8 cellular contexts compared by ENCODE assay signal in the genomic region with DNA sequence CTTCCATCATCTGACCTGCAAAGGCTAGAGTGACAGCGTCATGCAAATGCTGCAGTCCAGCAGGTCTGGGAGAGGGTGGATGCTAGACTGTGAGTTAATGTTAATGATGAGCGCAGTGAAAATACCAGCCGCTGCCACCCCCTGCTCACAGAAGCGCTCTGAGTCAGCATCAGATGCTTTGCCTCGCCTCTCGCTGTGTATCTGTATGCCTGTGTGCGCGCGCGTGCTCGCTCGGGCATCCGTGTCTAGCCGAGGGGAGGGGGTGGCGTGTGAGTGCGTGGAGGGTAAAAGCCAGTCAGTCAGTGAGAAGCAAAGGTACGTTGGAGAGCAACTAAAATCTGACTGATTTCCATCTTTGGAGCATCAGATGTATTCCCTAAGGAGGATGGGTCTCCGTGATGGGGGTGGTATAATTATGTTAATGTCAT.
DNase-seq lines count a peak whose midpoint lies in the region; ATAC-seq and TF ChIP-seq lines count a peak whose summit lies in the region.

No MANE protein-coding gene starts in this region.

- no peaks in the 10 kb centered on the region for H3K9me3 ChIP-seq in endocrine pancreas (ENCODE audit: control insufficient read depth, low read length)
- H3K9me3 ChIP-seq in lower lobe of right lung, result no peaks in the 10 kb centered on the region
- no peaks in the 10 kb centered on the region for H3K9me3 ChIP-seq in upper lobe of right lung

- H3K27ac ChIP-seq in lower lobe of right lung (peak overlapping the region; percentile 64), upper lobe of right lung (peak overlapping the region; percentile 52)

- peak overlapping the region; percentile 97 for H3K9ac ChIP-seq in endocrine pancreas (ENCODE audit: control insufficient read depth, insufficient read depth, low read length)

- ATAC-seq in lower lobe of right lung (peak; percentile 70 to 74), upper lobe of right lung (peak; percentile 79), GM21367 (IDR thresholded peaks at IDR 0.05; ENCODE audit: unreplicated experiment) (no peak), HG02840 (IDR thresholded peaks at IDR 0.05; ENCODE audit: low FRiP score, unreplicated experiment) (no peak), GM19328 (IDR thresholded peaks at IDR 0.05; ENCODE audit: unreplicated experiment) (no peak)

- DNase-seq in DMS114 treated with DMSO at 0.1 percent for 48 hours (lab: John Stamatoyannopoulos, UW; ENCODE audit: unreplicated experiment), result peak; percentile 55
- peak; percentile 44 for DNase-seq in NCI-H524 treated with DMSO at 0.1 percent for 48 hours (lab: John Stamatoyannopoulos, UW)
- peak; percentile 48 for DNase-seq in lower lobe of right lung
- DNase-seq in upper lobe of right lung, result peak; percentile 63

- H3K27me3 ChIP-seq in endocrine pancreas (ENCODE audit: control insufficient read depth, insufficient read depth, low read length) (no peaks in the 10 kb centered on the region), lower lobe of right lung (ENCODE audit: low read depth) (no peaks in the 10 kb centered on the region), upper lobe of right lung (no peaks in the 10 kb centered on the region)

- intact Hi-C loops in lower lobe of right lung (cut with DNase I), result no loop called here
- intact Hi-C loops in upper lobe of right lung (cut with DNase I), result no loop called here

- H3K4me1 ChIP-seq in endocrine pancreas (ENCODE audit: control insufficient read depth, insufficient read depth, low read length) (peaks cover 6% of the 10 kb centered on the region), lower lobe of right lung (peaks cover 9% of the 10 kb centered on the region), upper lobe of right lung (no peaks in the 10 kb centered on the region)

- H3K36me3 ChIP-seq in endocrine pancreas (ENCODE audit: control insufficient read depth, insufficient read depth, low read length) (no peaks in the 10 kb centered on the region), lower lobe of right lung (no peaks in the 10 kb centered on the region), upper lobe of right lung (no peaks in the 10 kb centered on the region)

- H3K4me3 ChIP-seq in endocrine pancreas (ENCODE audit: control insufficient read depth, insufficient read depth, low read length), result peak overlapping the region; percentile 93
- peak overlapping the region; percentile 43 for H3K4me3 ChIP-seq in lower lobe of right lung
- peak overlapping the region; percentile 34 for H3K4me3 ChIP-seq in upper lobe of right lung

- no peak for TF ChIP-seq CTCF in lower lobe of right lung (IDR thresholded peaks at IDR 0.05)
- TF ChIP-seq CTCF in upper lobe of right lung (IDR thresholded peaks at IDR 0.05), result no peak

Comparison
In these comparisons a context has a peak if more than half of its experiments do, and no peak if none do; other contexts are left out.
1. H3K4me3 ChIP-seq: peak in every context shown above with its lines; median percentile 93 in endocrine pancreas; 43 in lower lobe of right lung; 34 in upper lobe of right lung.
2. ATAC-seq: peak in lower lobe of right lung (2 of 2) and upper lobe of right lung (single experiment); none in GM21367 (single experiment), HG02840 (single experiment) and GM19328 (single experiment).
3. Peak in every context shown above with its lines, with median percentiles within 50 percentile points of each other: DNase-seq.